27 cellular contexts compared by ENCODE assay signal in genomic region chr20:38424404-38424803, GRCh38. TPM values are rescaled to one million over a fixed set of nuclear protein-coding genes. Genes with fewer than 3 reads are reported as not detected.
DNase-seq lines count a peak whose midpoint lies in the region; ATAC-seq, FAIRE-seq and TF ChIP-seq lines count a peak whose summit lies in the region.
"Had no signal": no experiment of that assay in that cellular context is flagged by ENCODE, and none has a peak within 500 bp of the region (broad histone marks: within the 10 kb centered on the region; RNA-seq: fewer than 3 reads in every experiment).

No MANE protein-coding gene starts in this region.

- no peak for DNase-seq in activated naive CD4-positive, alpha-beta T cell (lab: John Stamatoyannopoulos, UW)
- DNase-seq in RWPE1 (ENCODE audit: low spot score) (no peak), K562 (ENCODE audit: extremely low read depth in 1 of 4, low spot score in 3 of 4) (peak in 1 of 4 experiments; percentile 13), GM19240 (ENCODE audit: insufficient read length, low spot score) (no peak), NCI-H774 (lab: John Stamatoyannopoulos, UW) (no peak), NCI-H446 (lab: John Stamatoyannopoulos, UW) (no peak)
- no peak for DNase-seq in activated T-helper 2 cell treated with anti-CD3 and anti-CD28 coated beads, Interferon-gamma antibody, Interleukin-2, Interleukin-4, amounts not matched to agents 10 μg/mL and 5 μg/mL and 100 μg/mL, durations not matched to agents 14 hours and 24 hours and 36 hours (ENCODE audit: low spot score)
- DNase-seq: activated naive CD4-positive, alpha-beta T cell treated with Interleukin-2 at 50 U/mL for 16 hours; activated T-cell treated with anti-CD3 and anti-CD28 coated beads, Interleukin-2, amount 50 U/mL, for 1 hour; BE2C; central memory CD4-positive, alpha-beta T cell; COR-L47; DND-41; hippocampal formation; left cardiac atrium; mammary epithelial cell; MM.1S; NCI-H1417; NCI-H2081 treated with DMSO at 0.1 percent for 48 hours; pancreas had no signal

- H3K4me2 ChIP-seq in K562 (ENCODE audit: insufficient read depth, low read length): no peak overlapping the region

- no peaks in the 10 kb centered on the region for H3K9me3 Mint-ChIP-seq in activated naive CD4-positive, alpha-beta T cell treated with anti-CD3 and anti-CD28 coated beads, Interleukin-2, amount 50 U/mL, for 24 hours
- no peaks in the 10 kb centered on the region for H3K9me3 Mint-ChIP-seq in activated T-helper 2 cell treated with anti-CD3 and anti-CD28 coated beads, Interferon-gamma antibody, Interleukin-2, Interleukin-4, amounts not matched to agents 10 μg/mL and 5 μg/mL and 100 μg/mL, durations not matched to agents 14 hours and 24 hours and 36 hours
- H3K9me3 Mint-ChIP-seq: dendritic cell treated with granulocyte-macrophage colony-stimulating factor and Interleukin-4, amounts not matched to agents 40 ng/mL and 50 ng/mL, for 4 days; neural crest cell had no signal

- no peaks in the 10 kb centered on the region for H3K9me3 ChIP-seq in K562 (replicated peaks; ENCODE audit: control insufficient read depth, insufficient read depth, low read depth, low read length)
- H3K9me3 ChIP-seq: BE2C, gastroesophageal sphincter, HAP-1, pancreas had no signal

- intact Hi-C loops in K562 (cut with micrococcal nuclease): no loop called here
- intact Hi-C loops in activated T-helper 2 cell treated with anti-CD3 and anti-CD28 coated beads, Interferon-gamma antibody, Interleukin-2, Interleukin-4, amounts not matched to agents 10 μg/mL and 5 μg/mL and 100 μg/mL, durations not matched to agents 14 hours and 24 hours and 36 hours (cut with micrococcal nuclease): no loop called here

- peaks cover 49% of the 10 kb centered on the region for H3K4me1 Mint-ChIP-seq in activated naive CD4-positive, alpha-beta T cell treated with anti-CD3 and anti-CD28 coated beads, Interleukin-2, amount 50 U/mL, for 24 hours
- peaks cover 20% of the 10 kb centered on the region for H3K4me1 Mint-ChIP-seq in activated T-helper 2 cell treated with anti-CD3 and anti-CD28 coated beads, Interferon-gamma antibody, Interleukin-2, Interleukin-4, amounts not matched to agents 10 μg/mL and 5 μg/mL and 100 μg/mL, durations not matched to agents 14 hours and 24 hours and 36 hours (ENCODE audit: low read depth)

- no peak for TF ChIP-seq CTCF in RWPE1 (conservative IDR thresholded peaks at IDR 0.05; ENCODE audit: low read depth)
- no peak for TF ChIP-seq CTCF in K562 (IDR thresholded peaks at IDR 0.05 in 2 of 3, conservative IDR thresholded peaks at IDR 0.05 in 1 of 3; ENCODE audit: insufficient read depth in 2 of 3, low read depth in 1 of 3, low read length in 3 of 3)

- peaks cover 30% of the 10 kb centered on the region for H3K36me3 Mint-ChIP-seq in activated naive CD4-positive, alpha-beta T cell treated with anti-CD3 and anti-CD28 coated beads, Interleukin-2, amount 50 U/mL, for 24 hours
- H3K36me3 Mint-ChIP-seq in activated T-helper 2 cell treated with anti-CD3 and anti-CD28 coated beads, Interferon-gamma antibody, Interleukin-2, Interleukin-4, amounts not matched to agents 10 μg/mL and 5 μg/mL and 100 μg/mL, durations not matched to agents 14 hours and 24 hours and 36 hours (ENCODE audit: low read depth): peaks cover 96% of the 10 kb centered on the region

- peak; percentile 55 for TF ChIP-seq POLR2A in K562 (conservative IDR thresholded peaks at IDR 0.05)

- POLR2A ChIA-PET in RWPE1 (lab: Yijun Ruan, JAX; ENCODE audit: low non-redundant PET): interaction anchor here (0.7 to 1.1 kb wide), 2 partner anchors 9 to 11 kb away, joined by 3 to 4 read pairs; partner anchors contain the start of gene SNHG17
- POLR2A ChIA-PET in K562 (lab: Yijun Ruan, JAX): interaction anchor here (0.6 to 4.9 kb wide), 8 partner anchors 8 to 829 kb away, joined by 3 to 41 read pairs (median 3); partner anchors contain the start of gene SNHG17

- H3K27me3 Mint-ChIP-seq in activated naive CD4-positive, alpha-beta T cell treated with anti-CD3 and anti-CD28 coated beads, Interleukin-2, amount 50 U/mL, for 24 hours: no peaks in the 10 kb centered on the region
- no peaks in the 10 kb centered on the region for H3K27me3 Mint-ChIP-seq in activated T-helper 2 cell treated with anti-CD3 and anti-CD28 coated beads, Interferon-gamma antibody, Interleukin-2, Interleukin-4, amounts not matched to agents 10 μg/mL and 5 μg/mL and 100 μg/mL, durations not matched to agents 14 hours and 24 hours and 36 hours (ENCODE audit: low read depth)
- H3K27me3 Mint-ChIP-seq: dendritic cell treated with granulocyte-macrophage colony-stimulating factor and Interleukin-4, amounts not matched to agents 40 ng/mL and 50 ng/mL, for 4 days had no signal

- peaks cover 0 to 3% of the 10 kb centered on the region in 2 experiments; a peak in 2 of 5 replicates for H3K4me1 ChIP-seq in K562 (replicated peaks in 1 of 2; ENCODE audit: control insufficient read depth in 2 of 2, insufficient read depth in 2 of 2, low read length in 2 of 2)
- H3K4me1 ChIP-seq: BE2C, gastroesophageal sphincter, HAP-1, pancreas had no signal

- no peaks in the 10 kb centered on the region for H3K27me3 ChIP-seq in K562 (ENCODE audit: control insufficient read depth in 2 of 2, insufficient read depth in 2 of 2, low read length in 2 of 2)
- H3K27me3 ChIP-seq: BE2C, gastroesophageal sphincter, pancreas had no signal

- FAIRE-seq in K562 (lab: Jason Lieb, UNC): no peak
- FAIRE-seq: pancreas, TTC549 had no signal

- 88% methylated on average over 1 of the region's 1 CpG for WGBS in K562 (ENCODE audit: insufficient coverage, low coverage, missing lambda C conversion rate)

- no peak for ATAC-seq in K562
- ATAC-seq: gastroesophageal sphincter, left cardiac atrium, pancreas had no signal

- TF ChIP-seq RAD21 in K562 (CRISPR knock-in tag; conservative IDR thresholded peaks at IDR 0.05 in 1 of 2, IDR thresholded peaks at IDR 0.05 in 1 of 2): no peak

- H2AFZ ChIP-seq in K562 (ENCODE audit: low read depth, low read length): no peak overlapping the region

- H3K36me3 ChIP-seq in K562 (ENCODE audit: control insufficient read depth, insufficient read depth, low read length): peaks cover 100% of the 10 kb centered on the region

- in situ Hi-C loops in K562 (cut with MboI): no loop called here

- H3K9ac ChIP-seq in K562 (ENCODE audit: insufficient read depth in 1 of 2, low read depth in 2 of 2, low read length in 2 of 2): no peak overlapping the region

- H3K27ac ChIP-seq in RWPE1 (0 out of 2 replicates have a peak overlapping the region, but pooled peaks have one; percentile 5), K562 (ENCODE audit: extremely low read depth, low read depth, low read length) (no peak overlapping the region; the same call in 2 of the 3 replicates)
- H3K27ac ChIP-seq: gastroesophageal sphincter, pancreas, SK-N-MC had no signal

- no TSS peak for BruUV-seq in K562 (replicated peaks; lab: Mats Ljungman, UMichigan)

- peaks cover 10% of the 10 kb centered on the region for H3K9me1 ChIP-seq in K562 (ENCODE audit: control insufficient read depth, insufficient read depth, low read length)

- H3K4me3 Mint-ChIP-seq in activated naive CD4-positive, alpha-beta T cell treated with anti-CD3 and anti-CD28 coated beads, Interleukin-2, amount 50 U/mL, for 24 hours: no peak overlapping the region
- H3K4me3 Mint-ChIP-seq in activated T-helper 2 cell treated with anti-CD3 and anti-CD28 coated beads, Interferon-gamma antibody, Interleukin-2, Interleukin-4, amounts not matched to agents 10 μg/mL and 5 μg/mL and 100 μg/mL, durations not matched to agents 14 hours and 24 hours and 36 hours (ENCODE audit: low read depth): no peak overlapping the region
- H3K4me3 Mint-ChIP-seq: dendritic cell treated with granulocyte-macrophage colony-stimulating factor and Interleukin-4, amounts not matched to agents 40 ng/mL and 50 ng/mL, for 4 days; neural crest cell had no signal

- H4K20me1 ChIP-seq in K562 (replicated peaks; ENCODE audit: control insufficient read depth, insufficient read depth, low read length): peaks cover 86% of the 10 kb centered on the region

- H3K79me2 ChIP-seq in K562 (ENCODE audit: control insufficient read depth, insufficient read depth, low read length): peaks cover 58% of the 10 kb centered on the region

- H3K4me3 ChIP-seq in K562: no peak overlapping the region
- H3K4me3 ChIP-seq: gastroesophageal sphincter, HAP-1, pancreas, SK-N-MC had no signal

- CTCF ChIA-PET in RWPE1 (lab: Yijun Ruan, JAX): interaction anchor here (0.6 to 1.7 kb wide), 3 partner anchors 11 to 1041 kb away, joined by 3 to 10 read pairs (median 4); partner anchors contain the start of gene SNHG17
- CTCF ChIA-PET in K562 (lab: Yijun Ruan, JAX; ENCODE audit: low intra/inter-chr PET ratio): interaction anchor here (0.6 kb wide), 1 partner anchor 1340 kb away, joined by 3 read pairs; no protein-coding TSS in a partner anchor

- TF ChIP-seq EP300 in K562 (IDR thresholded peaks at IDR 0.05; ENCODE audit: low read length): no peak

- peak overlapping the region; percentile 91 for H3K27ac Mint-ChIP-seq in activated naive CD4-positive, alpha-beta T cell treated with anti-CD3 and anti-CD28 coated beads, Interleukin-2, amount 50 U/mL, for 24 hours
- H3K27ac Mint-ChIP-seq in activated T-helper 2 cell treated with anti-CD3 and anti-CD28 coated beads, Interferon-gamma antibody, Interleukin-2, Interleukin-4, amounts not matched to agents 10 μg/mL and 5 μg/mL and 100 μg/mL, durations not matched to agents 14 hours and 24 hours and 36 hours: no peak overlapping the region
- H3K27ac Mint-ChIP-seq: dendritic cell treated with granulocyte-macrophage colony-stimulating factor and Interleukin-4, amounts not matched to agents 40 ng/mL and 50 ng/mL, for 4 days had no signal

RNA-seq across cellular contexts. Expression of gene SNHG17, which starts 10.7 kb away (rescaled TPM):
- 199 and 404 TPM in 2 replicates for total RNA-seq in K562 (2011; cell fraction: chromatin; rRNA removed; ENCODE audit: low replicate concordance)
- total RNA-seq in K562 (2011; cell fraction: nucleolus; rRNA removed): 262 and 289 TPM in 2 replicates
- total RNA-seq in K562 (2011; cell fraction: nucleoplasm; rRNA removed): 279 and 385 TPM in 2 replicates
- total RNA-seq in K562 (2014; rRNA removed) (57.7 and 72.7 TPM in 2 replicates), K562 (2014; rRNA removed; fragmentation: Illumina TruSeq; extraction: Trizol) (66.3 and 73.6 TPM in 2 replicates), K562 (2015; rRNA removed; fragmentation: Illumina TruSeq; extraction: Trizol) (69.9 and 74.3 TPM in 2 replicates), K562 (2021) (106 and 112 TPM in 2 replicates)
- polyA plus RNA-seq in K562 (2011; rRNA removed) (38.8 and 50.3 TPM in 2 replicates), K562 (2014; fragmentation: Illumina TruSeq; extraction: Trizol) (32.6 and 39.0 TPM in 2 replicates), K562 (2014; fragmentation: Nextera tagmentation; extraction: Ambion mirVana) (10 to 100 TPM; 29.8 to 35.9 TPM), K562 (2014; rRNA removed) (72.2 and 73.2 TPM in 2 replicates)
- 46.3 and 48.3 TPM in 2 replicates for polyA plus RNA-seq in K562 (2011; cell fraction: cytosol; rRNA removed)
- polyA plus RNA-seq in K562 (2011; cell fraction: nucleus; rRNA removed): 168 and 245 TPM in 2 replicates
- 55.7 and 78.9 TPM in 2 replicates for polyA plus RNA-seq in K562 (2012)
- 318 and 400 TPM in 2 replicates for polyA minus RNA-seq in K562 (2011; rRNA and poly(A)+ RNA removed)
- 171 and 228 TPM in 2 replicates for polyA minus RNA-seq in K562 (2011; cell fraction: cytosol; rRNA and poly(A)+ RNA removed)
- 155 and 182 TPM in 2 replicates for polyA minus RNA-seq in K562 (2011; cell fraction: nucleus; rRNA and poly(A)+ RNA removed)
- 78.7 and 83.7 TPM in 2 replicates for total RNA-seq in activated T-helper 2 cell treated with anti-CD3 and anti-CD28 coated beads, Interferon-gamma antibody, Interleukin-2, Interleukin-4, amounts not matched to agents 10 μg/mL and 5 μg/mL and 100 μg/mL, durations not matched to agents 14 hours and 24 hours and 36 hours

RNA-seq across cellular contexts. Expression of gene RALGAPB, which starts 48.2 kb away (rescaled TPM):
- 43.1 and 99.4 TPM in 2 replicates for total RNA-seq in K562 (2011; cell fraction: chromatin; rRNA removed; ENCODE audit: low replicate concordance)
- total RNA-seq in K562 (2011; cell fraction: nucleolus; rRNA removed): 19.2 and 27.8 TPM in 2 replicates
- total RNA-seq in K562 (2011; cell fraction: nucleoplasm; rRNA removed): 47.1 and 72.9 TPM in 2 replicates
- total RNA-seq in K562 (2014; rRNA removed) (11.6 and 14.7 TPM in 2 replicates), K562 (2014; rRNA removed; fragmentation: Illumina TruSeq; extraction: Trizol) (18.5 and 21.2 TPM in 2 replicates), K562 (2015; rRNA removed; fragmentation: Illumina TruSeq; extraction: Trizol) (17.7 and 18.6 TPM in 2 replicates), K562 (2021) (21.7 and 23.8 TPM in 2 replicates)
- polyA plus RNA-seq in K562 (2011; rRNA removed) (12.5 and 13.6 TPM in 2 replicates), K562 (2014; fragmentation: Illumina TruSeq; extraction: Trizol) (21.1 and 25.6 TPM in 2 replicates), K562 (2014; fragmentation: Nextera tagmentation; extraction: Ambion mirVana) (1 to 10 TPM; 4.3 to 6.0 TPM), K562 (2014; rRNA removed) (11.3 and 11.7 TPM in 2 replicates)
- polyA plus RNA-seq in K562 (2011; cell fraction: cytosol; rRNA removed): 5.0 and 7.1 TPM in 2 replicates
- polyA plus RNA-seq in K562 (2011; cell fraction: nucleus; rRNA removed): 29.2 and 35.6 TPM in 2 replicates
- polyA plus RNA-seq in K562 (2012): 14.6 and 16.4 TPM in 2 replicates
- polyA minus RNA-seq in K562 (2011; rRNA and poly(A)+ RNA removed): 33.0 and 33.6 TPM in 2 replicates
- 14.9 and 19.5 TPM in 2 replicates for polyA minus RNA-seq in K562 (2011; cell fraction: cytosol; rRNA and poly(A)+ RNA removed)
- 28.1 and 41.1 TPM in 2 replicates for polyA minus RNA-seq in K562 (2011; cell fraction: nucleus; rRNA and poly(A)+ RNA removed)
- total RNA-seq in activated T-helper 2 cell treated with anti-CD3 and anti-CD28 coated beads, Interferon-gamma antibody, Interleukin-2, Interleukin-4, amounts not matched to agents 10 μg/mL and 5 μg/mL and 100 μg/mL, durations not matched to agents 14 hours and 24 hours and 36 hours: 30.0 and 33.1 TPM in 2 replicates
